1 cellular context compared by ENCODE assay signal in the genomic region with DNA sequence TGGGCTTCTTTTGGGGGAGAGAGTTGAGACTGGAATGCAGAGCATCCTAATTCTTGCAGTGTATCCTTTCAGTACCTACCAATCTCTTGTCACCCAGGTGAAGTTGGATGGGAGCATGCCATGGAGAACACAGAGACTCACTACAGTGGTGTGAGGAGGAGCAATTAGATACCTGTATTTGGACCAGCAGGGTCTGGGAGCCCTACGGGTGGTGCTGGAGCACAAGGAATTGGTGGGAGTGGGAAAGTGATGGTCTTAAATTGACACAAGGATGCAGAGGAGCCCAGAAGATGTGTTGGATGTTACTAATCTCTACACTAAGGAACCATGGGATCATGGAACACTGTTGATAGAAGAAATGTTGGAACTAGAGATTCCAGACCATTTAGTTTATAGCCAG.
TF ChIP-seq lines count a peak whose summit lies in the region.

No MANE protein-coding gene starts in this region.

TF ChIP-seq in HCT116, 20 proteins besides CTCF, POLR2A, EP300 and RAD21 (continued from another document):
- TF ChIP-seq, protein P1, sequence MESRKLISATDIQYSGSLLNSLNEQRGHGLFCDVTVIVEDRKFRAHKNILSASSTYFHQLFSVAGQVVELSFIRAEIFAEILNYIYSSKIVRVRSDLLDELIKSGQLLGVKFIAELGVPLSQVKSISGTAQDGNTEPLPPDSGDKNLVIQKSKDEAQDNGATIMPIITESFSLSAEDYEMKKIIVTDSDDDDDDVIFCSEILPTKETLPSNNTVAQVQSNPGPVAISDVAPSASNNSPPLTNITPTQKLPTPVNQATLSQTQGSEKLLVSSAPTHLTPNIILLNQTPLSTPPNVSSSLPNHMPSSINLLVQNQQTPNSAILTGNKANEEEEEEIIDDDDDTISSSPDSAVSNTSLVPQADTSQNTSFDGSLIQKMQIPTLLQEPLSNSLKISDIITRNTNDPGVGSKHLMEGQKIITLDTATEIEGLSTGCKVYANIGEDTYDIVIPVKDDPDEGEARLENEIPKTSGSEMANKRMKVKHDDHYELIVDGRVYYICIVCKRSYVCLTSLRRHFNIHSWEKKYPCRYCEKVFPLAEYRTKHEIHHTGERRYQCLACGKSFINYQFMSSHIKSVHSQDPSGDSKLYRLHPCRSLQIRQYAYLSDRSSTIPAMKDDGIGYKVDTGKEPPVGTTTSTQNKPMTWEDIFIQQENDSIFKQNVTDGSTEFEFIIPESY (IDR thresholded peaks at IDR 0.05; ENCODE audit: extremely low read depth, insufficient replicate concordance, low read length) = no peak
- TF ChIP-seq SRF (IDR thresholded peaks at IDR 0.05; ENCODE audit: low read depth) (no peak), YY1 (IDR thresholded peaks at IDR 0.05; ENCODE audit: extremely low read depth, insufficient replicate concordance, low read depth, low read length) (no peak), ATF3 (IDR thresholded peaks at IDR 0.05) (no peak), CEBPB (IDR thresholded peaks at IDR 0.05; ENCODE audit: low read depth) (no peak), SP1 (IDR thresholded peaks at IDR 0.05; ENCODE audit: low read depth) (no peak), ELF1 (IDR thresholded peaks at IDR 0.05; ENCODE audit: borderline replicate concordance, low read depth) (no peak), TCF7L2 (IDR thresholded peaks at IDR 0.05; ENCODE audit: borderline replicate concordance, extremely low read depth, insufficient read depth, insufficient read length) (no peak), JUND (IDR thresholded peaks at IDR 0.05) (no peak)
